1 cellular context compared by ENCODE assay signal in genomic region chr11:67251841-67252240, GRCh38.
TF ChIP-seq lines count a peak whose summit lies in the region.

No MANE protein-coding gene starts in this region.

TF ChIP-seq in GM12878, 131 proteins besides CTCF, POLR2A, EP300 and RAD21:
- TF ChIP-seq ATF2 (IDR thresholded peaks at IDR 0.05; ENCODE audit: low read length) (no peak), POLR2AphosphoS5 (IDR thresholded peaks at IDR 0.05; ENCODE audit: low read length) (peak; percentile 22; the same call in 1 of the 2 replicates)
TF ChIP-seq in GM12878: peak in this region for 1.
